ENCODE assay signal across 5 cellular contexts in the genomic region with DNA sequence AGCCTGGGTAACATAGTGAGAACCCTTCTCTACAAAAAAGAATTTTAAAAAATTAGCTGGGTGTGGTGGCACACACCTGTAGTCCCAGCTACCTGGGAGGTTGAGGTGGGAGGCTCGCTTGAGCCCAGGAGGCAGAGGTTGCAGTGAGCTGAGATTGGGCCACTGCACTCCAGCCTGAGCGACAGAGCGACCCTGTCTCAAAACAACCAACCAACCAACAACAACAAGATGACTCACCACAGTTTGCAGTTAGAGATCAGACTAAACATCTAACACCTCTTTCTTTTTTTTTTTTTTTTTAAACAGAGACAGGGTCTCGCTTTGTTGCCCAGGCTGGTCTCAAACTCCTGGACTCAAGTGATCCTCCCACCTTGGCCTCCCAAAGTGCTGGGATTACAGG. TPM values are rescaled to one million over a fixed set of nuclear protein-coding genes. Genes with fewer than 3 reads are reported as not detected.
"Had no signal": no experiment of that assay in that cellular context is flagged by ENCODE, and none has a peak within 500 bp of the region (broad histone marks: within the 10 kb centered on the region; RNA-seq: fewer than 3 reads in every experiment).

No MANE protein-coding gene starts in this region.

RNA-seq across cellular contexts. Expression of gene TM4SF19, which starts 20.4 kb away (rescaled TPM):
- total RNA-seq: GM23338, H1, H9, HT-29, IMR-90 had no signal
- polyA plus RNA-seq: H1, IMR-90 had no signal
